1 cellular context compared by ENCODE assay signal in the genomic region with DNA sequence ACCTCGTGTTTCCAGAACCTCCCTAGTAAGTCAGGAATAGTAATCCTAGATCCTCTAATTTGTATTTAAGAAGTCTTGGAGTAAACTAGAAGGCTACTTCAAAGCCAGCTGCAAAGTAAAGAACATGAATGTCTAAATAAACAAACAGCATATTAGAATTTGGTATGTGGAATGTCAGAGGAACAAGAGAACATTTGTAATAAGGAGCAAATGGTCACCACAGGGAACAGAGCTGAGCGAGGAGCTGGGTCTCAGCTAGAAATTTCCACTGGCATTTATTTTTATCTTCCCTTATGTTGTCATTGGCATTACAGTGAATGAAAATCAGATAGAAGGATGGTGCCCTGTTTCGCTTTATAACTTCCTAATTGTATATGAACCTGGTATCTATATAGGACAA.
TF ChIP-seq lines count a peak whose summit lies in the region.

No MANE protein-coding gene starts in this region.

TF ChIP-seq in IMR-90, 13 proteins besides CTCF, POLR2A, EP300 and RAD21:
- TF ChIP-seq NFE2L2 (IDR thresholded peaks at IDR 0.05; ENCODE audit: low read depth, low read length) (no peak), MAFK (IDR thresholded peaks at IDR 0.05; ENCODE audit: low read depth, low read length) (no peak), RCOR1 (IDR thresholded peaks at IDR 0.05; ENCODE audit: insufficient replicate concordance, low read length) (no peak), CHD1 (IDR thresholded peaks at IDR 0.05; ENCODE audit: low read depth, low read length) (no peak), SMC3 (IDR thresholded peaks at IDR 0.05; ENCODE audit: low read depth, low read length) (no peak), CEBPB (IDR thresholded peaks at IDR 0.05; ENCODE audit: low read depth, low read length) (no peak), BHLHE40 (IDR thresholded peaks at IDR 0.05; ENCODE audit: low read depth, low read length) (no peak), FOS (IDR thresholded peaks at IDR 0.05; ENCODE audit: low read depth, low read length) (no peak)
- TF ChIP-seq, protein P1, sequence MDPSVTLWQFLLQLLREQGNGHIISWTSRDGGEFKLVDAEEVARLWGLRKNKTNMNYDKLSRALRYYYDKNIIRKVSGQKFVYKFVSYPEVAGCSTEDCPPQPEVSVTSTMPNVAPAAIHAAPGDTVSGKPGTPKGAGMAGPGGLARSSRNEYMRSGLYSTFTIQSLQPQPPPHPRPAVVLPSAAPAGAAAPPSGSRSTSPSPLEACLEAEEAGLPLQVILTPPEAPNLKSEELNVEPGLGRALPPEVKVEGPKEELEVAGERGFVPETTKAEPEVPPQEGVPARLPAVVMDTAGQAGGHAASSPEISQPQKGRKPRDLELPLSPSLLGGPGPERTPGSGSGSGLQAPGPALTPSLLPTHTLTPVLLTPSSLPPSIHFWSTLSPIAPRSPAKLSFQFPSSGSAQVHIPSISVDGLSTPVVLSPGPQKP (IDR thresholded peaks at IDR 0.05; ENCODE audit: borderline replicate concordance, low read depth, low read length), result no peak
- TF ChIP-seq, protein P2, sequence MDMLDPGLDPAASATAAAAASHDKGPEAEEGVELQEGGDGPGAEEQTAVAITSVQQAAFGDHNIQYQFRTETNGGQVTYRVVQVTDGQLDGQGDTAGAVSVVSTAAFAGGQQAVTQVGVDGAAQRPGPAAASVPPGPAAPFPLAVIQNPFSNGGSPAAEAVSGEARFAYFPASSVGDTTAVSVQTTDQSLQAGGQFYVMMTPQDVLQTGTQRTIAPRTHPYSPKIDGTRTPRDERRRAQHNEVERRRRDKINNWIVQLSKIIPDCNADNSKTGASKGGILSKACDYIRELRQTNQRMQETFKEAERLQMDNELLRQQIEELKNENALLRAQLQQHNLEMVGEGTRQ (IDR thresholded peaks at IDR 0.05; ENCODE audit: low read depth, low read length), result no peak
